Comparison of ENCODE assay signal across 28 cellular contexts in genomic region chr13:112877066-112877465, GRCh38.
DNase-seq lines count a peak whose midpoint lies in the region; ATAC-seq and TF ChIP-seq lines count a peak whose summit lies in the region.
"Had no signal": no experiment of that assay in that cellular context is flagged by ENCODE, and none has a peak within 500 bp of the region (broad histone marks: within the 10 kb centered on the region; RNA-seq: fewer than 3 reads in every experiment).

No MANE protein-coding gene starts in this region.

- peak; percentile 21 for DNase-seq in activated CD4-positive, CD25-positive, alpha-beta regulatory T cell treated with anti-CD3 and anti-CD28 coated beads, Interleukin-2, amount 50 U/mL, for 72 hours
- DNase-seq in left ventricle myocardium inferior: peak; percentile 7
- DNase-seq in Right ventricle myocardium superior: no peak
- peak; percentile 16 to 45 for DNase-seq in left lung
- DNase-seq in sigmoid colon: peak; percentile 40
- DNase-seq in stimulated activated CD4-positive, alpha-beta T cell treated with anti-CD3 and anti-CD28 coated beads, Interleukin-12 subunit alpha, Interleukin-12 subunit beta, amount 100 ng/mL, for 4 hours: no peak
- DNase-seq in NCI-H226: no peak
- DNase-seq: CD8-positive, alpha-beta T cell; DMS 273 treated with DMSO at 0.1 percent for 48 hours; DMS79; EL; GDM1; H9; KBM-7; NCI-H1105 treated with DMSO at 0.1 percent for 48 hours; NCI-H146; NCI-H1930; NCI-H2107; NCI-H446; NCI-H526; NCI-H82; NK-92 treated with Interleukin-12 subunit alpha and Interleukin-12 subunit beta, amount 100 ng/mL, for 24 hours; PC-3 had no signal

- TF ChIP-seq CTCF in left ventricle myocardium inferior (IDR thresholded peaks at IDR 0.05; ENCODE audit: borderline replicate concordance) (no peak), left lung (IDR thresholded peaks at IDR 0.05) (no peak), sigmoid colon (IDR thresholded peaks at IDR 0.05) (no peak)

- H3K9me3 ChIP-seq in left ventricle myocardium inferior (replicated peaks) (no peaks in the 10 kb centered on the region), left lung (no peaks in the 10 kb centered on the region), sigmoid colon (no peaks in the 10 kb centered on the region)

- no peak for TF ChIP-seq POLR2A in sigmoid colon (IDR thresholded peaks at IDR 0.05)

- H3K4me1 ChIP-seq in left ventricle myocardium inferior: peaks cover 38% of the 10 kb centered on the region
- peaks cover 0 to 11% of the 10 kb centered on the region in 2 donors for H3K4me1 ChIP-seq in left lung
- peaks cover 0 to 6% (median 6%) of the 10 kb centered on the region in 4 donors for H3K4me1 ChIP-seq in sigmoid colon

- WGBS in sigmoid colon, 2 donors: 90 to 93% methylated on average over 12 of the region's 12 CpGs

- H3K36me3 ChIP-seq in left ventricle myocardium inferior: peaks cover 58% of the 10 kb centered on the region
- peaks cover 0 to 86% of the 10 kb centered on the region in 2 donors for H3K36me3 ChIP-seq in left lung
- H3K36me3 ChIP-seq in sigmoid colon: peaks cover 0 to 56% (median 14%) of the 10 kb centered on the region in 4 donors

- TF ChIP-seq EP300 in sigmoid colon (IDR thresholded peaks at IDR 0.05): no peak

- no peak overlapping the region for H3K4me3 ChIP-seq in left ventricle myocardium inferior
- H3K4me3 ChIP-seq in left lung: no peak overlapping the region
- H3K4me3 ChIP-seq in sigmoid colon: no peak overlapping the region
- H3K4me3 ChIP-seq: GM12878, GM23338 had no signal

- no peak for ATAC-seq in activated CD4-positive, CD25-positive, alpha-beta regulatory T cell treated with anti-CD3 and anti-CD28 coated beads, Interleukin-2, amount 50 U/mL, for 24 hours
- ATAC-seq in Right ventricle myocardium superior (ENCODE audit: poor library complexity) (no peak), left lung (no peak)
- ATAC-seq: CD8-positive, alpha-beta T cell; GM12878; GM23338; PC-3 had no signal

- H3K27ac ChIP-seq in left ventricle myocardium inferior (replicated peaks): no peak overlapping the region
- no peak overlapping the region for H3K27ac ChIP-seq in left lung
- H3K27ac ChIP-seq in sigmoid colon: no peak overlapping the region
- H3K27ac ChIP-seq: 22Rv1, C4-2B had no signal

- H3K27me3 ChIP-seq in left ventricle myocardium inferior (ENCODE audit: low read depth) (no peaks in the 10 kb centered on the region), left lung (no peaks in the 10 kb centered on the region), sigmoid colon (no peaks in the 10 kb centered on the region)

- intact Hi-C loops in left ventricle myocardium inferior (cut with micrococcal nuclease) (no loop called here), Right ventricle myocardium superior (cut with DNase I) (loop anchor here (5.0 kb wide), 1 partner anchor 235 kb away; no protein-coding TSS in a partner anchor), left lung (cut with DNase I) (loop anchor here in 1 of 2 donors (10.0 kb wide), 1 partner anchor 232 kb away; no protein-coding TSS in a partner anchor), sigmoid colon (cut with DNase I) (no loop called here)

Comparison
In these comparisons a context has a peak if more than half of its experiments do, and no peak if none do; other contexts are left out.
1. DNase-seq: peak in activated CD4-positive, CD25-positive, alpha-beta regulatory T cell treated with anti-CD3 and anti-CD28 coated beads, Interleukin-2, amount 50 U/mL, for 72 hours (single experiment), left ventricle myocardium inferior (single experiment), left lung (2 of 2) and sigmoid colon (single experiment); none in Right ventricle myocardium superior (single experiment), stimulated activated CD4-positive, alpha-beta T cell treated with anti-CD3 and anti-CD28 coated beads, Interleukin-12 subunit alpha, Interleukin-12 subunit beta, amount 100 ng/mL, for 4 hours (single experiment) and NCI-H226 (single experiment).